33 cellular contexts compared by ENCODE assay signal in the genomic region with DNA sequence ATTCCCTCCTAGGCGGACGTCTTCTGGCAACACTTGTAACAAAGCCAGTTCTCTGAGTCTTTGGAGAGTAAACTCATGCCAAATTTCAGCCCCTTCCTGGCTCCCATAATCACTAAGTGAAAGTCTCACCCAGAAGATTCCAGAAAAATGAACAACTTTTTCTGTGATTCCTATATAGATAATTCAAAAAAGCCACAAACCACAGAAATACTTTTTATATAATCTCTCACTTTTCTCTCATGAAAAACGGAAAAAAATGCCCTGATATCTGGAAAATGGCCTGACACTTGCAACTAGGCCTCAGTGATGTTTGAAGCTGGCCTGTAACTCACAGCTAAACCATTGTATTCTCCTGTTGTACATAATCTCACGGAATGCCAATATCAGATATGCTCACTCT.
"Had no signal": no experiment of that assay in that cellular context is flagged by ENCODE, and none has a peak within 500 bp of the region (broad histone marks: within the 10 kb centered on the region; RNA-seq: fewer than 3 reads in every experiment).

No MANE protein-coding gene starts in this region.

- H3K4me1 Mint-ChIP-seq: naive thymus-derived CD8-positive, alpha-beta T cell; nephron progenitor cell; neural crest cell; stimulated activated memory B cell treated with anti-CD40 and anti-IgM and Interleukin-4, amounts not matched to agents 10 μg/mL and 1 μg/mL and 100 μg/mL, for 72 hours; stimulated activated naive CD8-positive, alpha-beta T cell treated with anti-CD3 and anti-CD28 coated beads, Interleukin-15, amount 100 ng/mL, for 72 hours had no signal

- DNase-seq: naive thymus-derived CD8-positive, alpha-beta T cell; nephron progenitor cell; nucleus accumbens; ovary; posterior cingulate gyrus; psoas muscle; right cardiac atrium; right lobe of liver; sigmoid colon; small intestine; spleen; stimulated activated CD4-positive, alpha-beta T cell treated with anti-CD3 and anti-CD28 coated beads, Interleukin-12 subunit alpha, Interleukin-12 subunit beta, amount 100 ng/mL, for 4 hours; stimulated activated CD4-positive, alpha-beta T cell treated with anti-CD3 and anti-CD28 coated beads, Interleukin-1b, Interleukin-23, amount 100 ng/mL, for 48 hours; stimulated activated CD4-positive, alpha-beta T cell treated with anti-CD3 and anti-CD28 coated beads, Interleukin-4, amount 100 ng/mL, for 1 hour; stimulated activated CD4-positive, alpha-beta T cell treated with anti-CD3 and anti-CD28 coated beads, Interleukin-4, amount 100 ng/mL, for 4 hours; stimulated activated CD8-positive, alpha-beta memory T cell treated with anti-CD3 and anti-CD28 coated beads, Interleukin-4, amount 100 ng/mL, for 48 hours; stimulated activated naive CD4-positive, alpha-beta T cell; stimulated activated naive CD8-positive, alpha-beta T cell treated with anti-CD3 and anti-CD28 coated beads, Interleukin-15, amount 100 ng/mL, for 72 hours; stimulated activated naive CD8-positive, alpha-beta T cell treated with anti-CD3 and anti-CD28 coated beads, Interleukin-15, Interleukin-2, amounts not matched to agents 100 U/mL and 50 U/mL, for 24 hours; substantia nigra; testis; tibial artery; transverse colon; upper lobe of right lung; uterus had no signal

- H3K27me3 ChIP-seq: neutrophil, ovary, right lobe of liver, sigmoid colon, spleen, suprapubic skin, testis, tibial artery, transverse colon, upper lobe of right lung, uterus had no signal

- H3K4me1 ChIP-seq: parathyroid adenoma, psoas muscle, right lobe of liver, sigmoid colon, spleen, suprapubic skin, testis, tibial artery, transverse colon, upper lobe of right lung, uterus had no signal

- H3K9ac ChIP-seq: parathyroid adenoma had no signal

- H3K4me3 ChIP-seq: ovary, psoas muscle, right lobe of liver, sigmoid colon, spleen, suprapubic skin, testis, tibial artery, transverse colon, upper lobe of right lung, uterus had no signal

- H3K4me3 Mint-ChIP-seq: naive thymus-derived CD8-positive, alpha-beta T cell; natural killer cell treated with Interleukin-12 subunit alpha and Interleukin-12 subunit beta and Interleukin-15 and Interleukin-18, amount 100 ng/mL, for 72 hours; nephron progenitor cell; neural crest cell; stimulated activated memory B cell treated with anti-CD40 and anti-IgM and Interleukin-4, amounts not matched to agents 10 μg/mL and 1 μg/mL and 100 μg/mL, for 72 hours; stimulated activated naive CD8-positive, alpha-beta T cell treated with anti-CD3 and anti-CD28 coated beads, Interleukin-15, amount 100 ng/mL, for 72 hours; type B pancreatic cell had no signal

- H3K27me3 Mint-ChIP-seq: naive thymus-derived CD8-positive, alpha-beta T cell; natural killer cell treated with Interleukin-12 subunit alpha and Interleukin-12 subunit beta and Interleukin-15 and Interleukin-18, amount 100 ng/mL, for 72 hours; progenitor cell of endocrine pancreas; stimulated activated memory B cell treated with anti-CD40 and anti-IgM and Interleukin-4, amounts not matched to agents 10 μg/mL and 1 μg/mL and 100 μg/mL, for 72 hours; stimulated activated naive CD8-positive, alpha-beta T cell treated with anti-CD3 and anti-CD28 coated beads, Interleukin-15, amount 100 ng/mL, for 72 hours; type B pancreatic cell had no signal

- H3K9me3 ChIP-seq: neutrophil, ovary, psoas muscle, suprapubic skin, testis, tibial artery, upper lobe of right lung, uterus had no signal

- ATAC-seq: naive thymus-derived CD8-positive, alpha-beta T cell; natural killer cell treated with Interleukin-12 subunit alpha and Interleukin-12 subunit beta and Interleukin-15 and Interleukin-18, amount 100 ng/mL, for 72 hours; psoas muscle; right cardiac atrium; right lobe of liver; stimulated activated naive CD8-positive, alpha-beta T cell treated with anti-CD3 and anti-CD28 coated beads, Interleukin-15, amount 100 ng/mL, for 72 hours; stimulated activated naive CD8-positive, alpha-beta T cell treated with anti-CD3 and anti-CD28 coated beads, Interleukin-15, Interleukin-2, amounts not matched to agents 100 U/mL and 50 U/mL, for 24 hours; upper lobe of right lung had no signal

- H3K27ac ChIP-seq: neutrophil, ovary, parathyroid adenoma, psoas muscle, right lobe of liver, sigmoid colon, spleen, suprapubic skin, testis, tibial artery, transverse colon, upper lobe of right lung, uterus had no signal

- H2AFZ ChIP-seq: parathyroid adenoma had no signal

- H3K36me3 ChIP-seq: neutrophil, ovary, right lobe of liver, sigmoid colon, spleen, suprapubic skin, tibial artery, transverse colon, upper lobe of right lung, uterus had no signal

- FAIRE-seq: small intestine had no signal

- H3K27ac Mint-ChIP-seq: naive thymus-derived CD8-positive, alpha-beta T cell; natural killer cell treated with Interleukin-12 subunit alpha and Interleukin-12 subunit beta and Interleukin-15 and Interleukin-18, amount 100 ng/mL, for 72 hours; nephron progenitor cell; progenitor cell of endocrine pancreas; stimulated activated memory B cell treated with anti-CD40 and anti-IgM and Interleukin-4, amounts not matched to agents 10 μg/mL and 1 μg/mL and 100 μg/mL, for 72 hours; stimulated activated naive CD8-positive, alpha-beta T cell treated with anti-CD3 and anti-CD28 coated beads, Interleukin-15, amount 100 ng/mL, for 72 hours; type B pancreatic cell had no signal

- H3K9me3 Mint-ChIP-seq: natural killer cell treated with Interleukin-12 subunit alpha and Interleukin-12 subunit beta and Interleukin-15 and Interleukin-18, amount 100 ng/mL, for 72 hours; neural crest cell; type B pancreatic cell had no signal

- H3K36me3 Mint-ChIP-seq: naive thymus-derived CD8-positive, alpha-beta T cell; stimulated activated memory B cell treated with anti-CD40 and anti-IgM and Interleukin-4, amounts not matched to agents 10 μg/mL and 1 μg/mL and 100 μg/mL, for 72 hours; type B pancreatic cell had no signal
